1 cellular context compared by ENCODE assay signal in the genomic region with DNA sequence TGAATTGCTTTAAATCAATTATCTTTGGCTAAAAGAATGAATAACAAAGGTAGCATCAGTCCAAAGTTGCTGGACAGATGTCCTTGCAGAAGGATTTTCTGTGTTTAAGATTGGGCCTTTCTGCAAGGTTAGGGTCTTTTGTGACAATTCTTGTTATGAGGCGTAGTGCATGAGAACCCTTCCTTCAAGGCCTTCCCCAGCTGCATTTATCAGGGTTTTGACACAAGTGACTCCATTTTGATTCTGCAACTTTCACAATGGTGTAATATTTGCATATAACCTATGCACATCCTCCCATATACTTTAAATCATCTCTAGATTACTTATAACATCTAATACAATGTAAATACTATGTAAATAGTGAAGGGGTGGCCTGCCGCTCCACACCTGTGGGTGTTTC.
TF ChIP-seq lines count a peak whose summit lies in the region.

No MANE protein-coding gene starts in this region.

TF ChIP-seq in K562, 482 proteins besides CTCF, POLR2A, EP300 and RAD21 (continued from another document and continues in another):
- TF ChIP-seq, protein P1, sequence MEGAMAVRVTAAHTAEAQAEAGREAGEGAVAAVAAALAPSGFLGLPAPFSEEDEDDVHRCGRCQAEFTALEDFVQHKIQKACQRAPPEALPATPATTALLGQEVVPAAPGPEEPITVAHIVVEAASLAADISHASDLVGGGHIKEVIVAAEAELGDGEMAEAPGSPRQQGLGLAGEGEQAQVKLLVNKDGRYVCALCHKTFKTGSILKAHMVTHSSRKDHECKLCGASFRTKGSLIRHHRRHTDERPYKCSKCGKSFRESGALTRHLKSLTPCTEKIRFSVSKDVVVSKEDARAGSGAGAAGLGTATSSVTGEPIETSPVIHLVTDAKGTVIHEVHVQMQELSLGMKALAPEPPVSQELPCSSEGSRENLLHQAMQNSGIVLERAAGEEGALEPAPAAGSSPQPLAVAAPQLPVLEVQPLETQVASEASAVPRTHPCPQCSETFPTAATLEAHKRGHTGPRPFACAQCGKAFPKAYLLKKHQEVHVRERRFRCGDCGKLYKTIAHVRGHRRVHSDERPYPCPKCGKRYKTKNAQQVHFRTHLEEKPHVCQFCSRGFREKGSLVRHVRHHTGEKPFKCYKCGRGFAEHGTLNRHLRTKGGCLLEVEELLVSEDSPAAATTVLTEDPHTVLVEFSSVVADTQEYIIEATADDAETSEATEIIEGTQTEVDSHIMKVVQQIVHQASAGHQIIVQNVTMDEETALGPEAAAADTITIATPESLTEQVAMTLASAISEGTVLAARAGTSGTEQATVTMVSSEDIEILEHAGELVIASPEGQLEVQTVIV (CRISPR knock-in tag; IDR thresholded peaks at IDR 0.05; ENCODE audit: borderline replicate concordance) = no peak
- no peak for TF ChIP-seq MTA1 (IDR thresholded peaks at IDR 0.05; ENCODE audit: borderline replicate concordance)
- TF ChIP-seq ZNF354B (CRISPR knock-in tag; IDR thresholded peaks at IDR 0.05) = 0 out of 2 replicates have a peak, but pooled peaks have one; percentile 24
- TF ChIP-seq FOSL1 (tag; conservative IDR thresholded peaks at IDR 0.05) = no peak
- no peak for TF ChIP-seq ZNF274 (IDR thresholded peaks at IDR 0.05; ENCODE audit: borderline replicate concordance, low read depth, low read length)
- no peak for TF ChIP-seq ZNF232 (CRISPR knock-in tag; IDR thresholded peaks at IDR 0.05)
- peak; percentile 25; the same call in 1 of the 2 replicates for TF ChIP-seq IFI16 (CRISPR knock-in tag; IDR thresholded peaks at IDR 0.05)
- TF ChIP-seq BCL6 (CRISPR knock-in tag; IDR thresholded peaks at IDR 0.05) = 0 out of 2 replicates have a peak, but pooled peaks have one; percentile 26
- TF ChIP-seq, protein P2, sequence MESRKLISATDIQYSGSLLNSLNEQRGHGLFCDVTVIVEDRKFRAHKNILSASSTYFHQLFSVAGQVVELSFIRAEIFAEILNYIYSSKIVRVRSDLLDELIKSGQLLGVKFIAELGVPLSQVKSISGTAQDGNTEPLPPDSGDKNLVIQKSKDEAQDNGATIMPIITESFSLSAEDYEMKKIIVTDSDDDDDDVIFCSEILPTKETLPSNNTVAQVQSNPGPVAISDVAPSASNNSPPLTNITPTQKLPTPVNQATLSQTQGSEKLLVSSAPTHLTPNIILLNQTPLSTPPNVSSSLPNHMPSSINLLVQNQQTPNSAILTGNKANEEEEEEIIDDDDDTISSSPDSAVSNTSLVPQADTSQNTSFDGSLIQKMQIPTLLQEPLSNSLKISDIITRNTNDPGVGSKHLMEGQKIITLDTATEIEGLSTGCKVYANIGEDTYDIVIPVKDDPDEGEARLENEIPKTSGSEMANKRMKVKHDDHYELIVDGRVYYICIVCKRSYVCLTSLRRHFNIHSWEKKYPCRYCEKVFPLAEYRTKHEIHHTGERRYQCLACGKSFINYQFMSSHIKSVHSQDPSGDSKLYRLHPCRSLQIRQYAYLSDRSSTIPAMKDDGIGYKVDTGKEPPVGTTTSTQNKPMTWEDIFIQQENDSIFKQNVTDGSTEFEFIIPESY (CRISPR knock-in tag; IDR thresholded peaks at IDR 0.05) = no peak
- no peak for TF ChIP-seq ZNF444 (CRISPR knock-in tag; IDR thresholded peaks at IDR 0.05)
- TF ChIP-seq, protein P3, sequence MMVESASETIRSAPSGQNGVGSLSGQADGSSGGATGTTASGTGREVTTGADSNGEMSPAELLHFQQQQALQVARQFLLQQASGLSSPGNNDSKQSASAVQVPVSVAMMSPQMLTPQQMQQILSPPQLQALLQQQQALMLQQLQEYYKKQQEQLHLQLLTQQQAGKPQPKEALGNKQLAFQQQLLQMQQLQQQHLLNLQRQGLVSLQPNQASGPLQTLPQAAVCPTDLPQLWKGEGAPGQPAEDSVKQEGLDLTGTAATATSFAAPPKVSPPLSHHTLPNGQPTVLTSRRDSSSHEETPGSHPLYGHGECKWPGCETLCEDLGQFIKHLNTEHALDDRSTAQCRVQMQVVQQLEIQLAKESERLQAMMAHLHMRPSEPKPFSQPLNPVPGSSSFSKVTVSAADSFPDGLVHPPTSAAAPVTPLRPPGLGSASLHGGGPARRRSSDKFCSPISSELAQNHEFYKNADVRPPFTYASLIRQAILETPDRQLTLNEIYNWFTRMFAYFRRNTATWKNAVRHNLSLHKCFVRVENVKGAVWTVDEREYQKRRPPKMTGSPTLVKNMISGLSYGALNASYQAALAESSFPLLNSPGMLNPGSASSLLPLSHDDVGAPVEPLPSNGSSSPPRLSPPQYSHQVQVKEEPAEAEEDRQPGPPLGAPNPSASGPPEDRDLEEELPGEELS (CRISPR knock-in tag; IDR thresholded peaks at IDR 0.05; ENCODE audit: borderline replicate concordance) = no peak
- TF ChIP-seq U2AF2 (optimal IDR thresholded peaks at IDR 0.05; ENCODE audit: low read depth, low read length) = no peak
- no peak for TF ChIP-seq ESRRB (CRISPR knock-in tag; IDR thresholded peaks at IDR 0.05; ENCODE audit: borderline replicate concordance)
- TF ChIP-seq ZNF507 (tag; conservative IDR thresholded peaks at IDR 0.05) = no peak
- TF ChIP-seq, protein P4, sequence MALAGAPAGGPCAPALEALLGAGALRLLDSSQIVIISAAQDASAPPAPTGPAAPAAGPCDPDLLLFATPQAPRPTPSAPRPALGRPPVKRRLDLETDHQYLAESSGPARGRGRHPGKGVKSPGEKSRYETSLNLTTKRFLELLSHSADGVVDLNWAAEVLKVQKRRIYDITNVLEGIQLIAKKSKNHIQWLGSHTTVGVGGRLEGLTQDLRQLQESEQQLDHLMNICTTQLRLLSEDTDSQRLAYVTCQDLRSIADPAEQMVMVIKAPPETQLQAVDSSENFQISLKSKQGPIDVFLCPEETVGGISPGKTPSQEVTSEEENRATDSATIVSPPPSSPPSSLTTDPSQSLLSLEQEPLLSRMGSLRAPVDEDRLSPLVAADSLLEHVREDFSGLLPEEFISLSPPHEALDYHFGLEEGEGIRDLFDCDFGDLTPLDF (CRISPR knock-in tag; IDR thresholded peaks at IDR 0.05) = no peak
- TF ChIP-seq, protein P5, sequence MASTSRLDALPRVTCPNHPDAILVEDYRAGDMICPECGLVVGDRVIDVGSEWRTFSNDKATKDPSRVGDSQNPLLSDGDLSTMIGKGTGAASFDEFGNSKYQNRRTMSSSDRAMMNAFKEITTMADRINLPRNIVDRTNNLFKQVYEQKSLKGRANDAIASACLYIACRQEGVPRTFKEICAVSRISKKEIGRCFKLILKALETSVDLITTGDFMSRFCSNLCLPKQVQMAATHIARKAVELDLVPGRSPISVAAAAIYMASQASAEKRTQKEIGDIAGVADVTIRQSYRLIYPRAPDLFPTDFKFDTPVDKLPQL (IDR thresholded peaks at IDR 0.05; ENCODE audit: extremely low read depth, insufficient read length) = no peak
- TF ChIP-seq, protein P6, sequence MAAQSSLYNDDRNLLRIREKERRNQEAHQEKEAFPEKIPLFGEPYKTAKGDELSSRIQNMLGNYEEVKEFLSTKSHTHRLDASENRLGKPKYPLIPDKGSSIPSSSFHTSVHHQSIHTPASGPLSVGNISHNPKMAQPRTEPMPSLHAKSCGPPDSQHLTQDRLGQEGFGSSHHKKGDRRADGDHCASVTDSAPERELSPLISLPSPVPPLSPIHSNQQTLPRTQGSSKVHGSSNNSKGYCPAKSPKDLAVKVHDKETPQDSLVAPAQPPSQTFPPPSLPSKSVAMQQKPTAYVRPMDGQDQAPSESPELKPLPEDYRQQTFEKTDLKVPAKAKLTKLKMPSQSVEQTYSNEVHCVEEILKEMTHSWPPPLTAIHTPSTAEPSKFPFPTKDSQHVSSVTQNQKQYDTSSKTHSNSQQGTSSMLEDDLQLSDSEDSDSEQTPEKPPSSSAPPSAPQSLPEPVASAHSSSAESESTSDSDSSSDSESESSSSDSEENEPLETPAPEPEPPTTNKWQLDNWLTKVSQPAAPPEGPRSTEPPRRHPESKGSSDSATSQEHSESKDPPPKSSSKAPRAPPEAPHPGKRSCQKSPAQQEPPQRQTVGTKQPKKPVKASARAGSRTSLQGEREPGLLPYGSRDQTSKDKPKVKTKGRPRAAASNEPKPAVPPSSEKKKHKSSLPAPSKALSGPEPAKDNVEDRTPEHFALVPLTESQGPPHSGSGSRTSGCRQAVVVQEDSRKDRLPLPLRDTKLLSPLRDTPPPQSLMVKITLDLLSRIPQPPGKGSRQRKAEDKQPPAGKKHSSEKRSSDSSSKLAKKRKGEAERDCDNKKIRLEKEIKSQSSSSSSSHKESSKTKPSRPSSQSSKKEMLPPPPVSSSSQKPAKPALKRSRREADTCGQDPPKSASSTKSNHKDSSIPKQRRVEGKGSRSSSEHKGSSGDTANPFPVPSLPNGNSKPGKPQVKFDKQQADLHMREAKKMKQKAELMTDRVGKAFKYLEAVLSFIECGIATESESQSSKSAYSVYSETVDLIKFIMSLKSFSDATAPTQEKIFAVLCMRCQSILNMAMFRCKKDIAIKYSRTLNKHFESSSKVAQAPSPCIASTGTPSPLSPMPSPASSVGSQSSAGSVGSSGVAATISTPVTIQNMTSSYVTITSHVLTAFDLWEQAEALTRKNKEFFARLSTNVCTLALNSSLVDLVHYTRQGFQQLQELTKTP (IDR thresholded peaks at IDR 0.05; ENCODE audit: low read depth in 1 of 2, partially characterized antibody in 2 of 2) = no peak
- TF ChIP-seq, protein P7, sequence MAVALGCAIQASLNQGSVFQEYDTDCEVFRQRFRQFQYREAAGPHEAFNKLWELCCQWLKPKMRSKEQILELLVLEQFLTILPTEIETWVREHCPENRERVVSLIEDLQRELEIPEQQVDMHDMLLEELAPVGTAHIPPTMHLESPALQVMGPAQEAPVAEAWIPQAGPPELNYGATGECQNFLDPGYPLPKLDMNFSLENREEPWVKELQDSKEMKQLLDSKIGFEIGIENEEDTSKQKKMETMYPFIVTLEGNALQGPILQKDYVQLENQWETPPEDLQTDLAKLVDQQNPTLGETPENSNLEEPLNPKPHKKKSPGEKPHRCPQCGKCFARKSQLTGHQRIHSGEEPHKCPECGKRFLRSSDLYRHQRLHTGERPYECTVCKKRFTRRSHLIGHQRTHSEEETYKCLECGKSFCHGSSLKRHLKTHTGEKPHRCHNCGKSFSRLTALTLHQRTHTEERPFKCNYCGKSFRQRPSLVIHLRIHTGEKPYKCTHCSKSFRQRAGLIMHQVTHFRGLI (CRISPR knock-in tag; IDR thresholded peaks at IDR 0.05) = peak; percentile 70; the same call in 1 of the 2 replicates
- no peak for TF ChIP-seq U2AF1 (optimal IDR thresholded peaks at IDR 0.05; ENCODE audit: low read depth, low read length)
- no peak for TF ChIP-seq EP400 (IDR thresholded peaks at IDR 0.05)
- TF ChIP-seq POLR2B (IDR thresholded peaks at IDR 0.05; ENCODE audit: low read depth, partially characterized antibody) = no peak
- no peak for TF ChIP-seq PTBP1 (IDR thresholded peaks at IDR 0.05; ENCODE audit: low read depth, low read length)
- TF ChIP-seq ILK (tag; IDR thresholded peaks at IDR 0.05; ENCODE audit: borderline replicate concordance, low read depth) = no peak
- no peak for TF ChIP-seq HCFC1 (IDR thresholded peaks at IDR 0.05; ENCODE audit: low read depth, low read length)
- TF ChIP-seq MCM5 (IDR thresholded peaks at IDR 0.05; ENCODE audit: low read depth) = no peak
- TF ChIP-seq, protein P8, sequence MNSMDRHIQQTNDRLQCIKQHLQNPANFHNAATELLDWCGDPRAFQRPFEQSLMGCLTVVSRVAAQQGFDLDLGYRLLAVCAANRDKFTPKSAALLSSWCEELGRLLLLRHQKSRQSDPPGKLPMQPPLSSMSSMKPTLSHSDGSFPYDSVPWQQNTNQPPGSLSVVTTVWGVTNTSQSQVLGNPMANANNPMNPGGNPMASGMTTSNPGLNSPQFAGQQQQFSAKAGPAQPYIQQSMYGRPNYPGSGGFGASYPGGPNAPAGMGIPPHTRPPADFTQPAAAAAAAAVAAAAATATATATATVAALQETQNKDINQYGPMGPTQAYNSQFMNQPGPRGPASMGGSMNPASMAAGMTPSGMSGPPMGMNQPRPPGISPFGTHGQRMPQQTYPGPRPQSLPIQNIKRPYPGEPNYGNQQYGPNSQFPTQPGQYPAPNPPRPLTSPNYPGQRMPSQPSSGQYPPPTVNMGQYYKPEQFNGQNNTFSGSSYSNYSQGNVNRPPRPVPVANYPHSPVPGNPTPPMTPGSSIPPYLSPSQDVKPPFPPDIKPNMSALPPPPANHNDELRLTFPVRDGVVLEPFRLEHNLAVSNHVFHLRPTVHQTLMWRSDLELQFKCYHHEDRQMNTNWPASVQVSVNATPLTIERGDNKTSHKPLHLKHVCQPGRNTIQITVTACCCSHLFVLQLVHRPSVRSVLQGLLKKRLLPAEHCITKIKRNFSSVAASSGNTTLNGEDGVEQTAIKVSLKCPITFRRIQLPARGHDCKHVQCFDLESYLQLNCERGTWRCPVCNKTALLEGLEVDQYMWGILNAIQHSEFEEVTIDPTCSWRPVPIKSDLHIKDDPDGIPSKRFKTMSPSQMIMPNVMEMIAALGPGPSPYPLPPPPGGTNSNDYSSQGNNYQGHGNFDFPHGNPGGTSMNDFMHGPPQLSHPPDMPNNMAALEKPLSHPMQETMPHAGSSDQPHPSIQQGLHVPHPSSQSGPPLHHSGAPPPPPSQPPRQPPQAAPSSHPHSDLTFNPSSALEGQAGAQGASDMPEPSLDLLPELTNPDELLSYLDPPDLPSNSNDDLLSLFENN (IDR thresholded peaks at IDR 0.05; ENCODE audit: low read depth in 2 of 2, low read length in 2 of 2) = no peak
- TF ChIP-seq, protein P9, sequence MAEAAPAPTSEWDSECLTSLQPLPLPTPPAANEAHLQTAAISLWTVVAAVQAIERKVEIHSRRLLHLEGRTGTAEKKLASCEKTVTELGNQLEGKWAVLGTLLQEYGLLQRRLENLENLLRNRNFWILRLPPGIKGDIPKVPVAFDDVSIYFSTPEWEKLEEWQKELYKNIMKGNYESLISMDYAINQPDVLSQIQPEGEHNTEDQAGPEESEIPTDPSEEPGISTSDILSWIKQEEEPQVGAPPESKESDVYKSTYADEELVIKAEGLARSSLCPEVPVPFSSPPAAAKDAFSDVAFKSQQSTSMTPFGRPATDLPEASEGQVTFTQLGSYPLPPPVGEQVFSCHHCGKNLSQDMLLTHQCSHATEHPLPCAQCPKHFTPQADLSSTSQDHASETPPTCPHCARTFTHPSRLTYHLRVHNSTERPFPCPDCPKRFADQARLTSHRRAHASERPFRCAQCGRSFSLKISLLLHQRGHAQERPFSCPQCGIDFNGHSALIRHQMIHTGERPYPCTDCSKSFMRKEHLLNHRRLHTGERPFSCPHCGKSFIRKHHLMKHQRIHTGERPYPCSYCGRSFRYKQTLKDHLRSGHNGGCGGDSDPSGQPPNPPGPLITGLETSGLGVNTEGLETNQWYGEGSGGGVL (CRISPR knock-in tag; IDR thresholded peaks at IDR 0.05) = 0 out of 2 replicates have a peak, but pooled peaks have one; percentile 63
- TF ChIP-seq, protein P10, sequence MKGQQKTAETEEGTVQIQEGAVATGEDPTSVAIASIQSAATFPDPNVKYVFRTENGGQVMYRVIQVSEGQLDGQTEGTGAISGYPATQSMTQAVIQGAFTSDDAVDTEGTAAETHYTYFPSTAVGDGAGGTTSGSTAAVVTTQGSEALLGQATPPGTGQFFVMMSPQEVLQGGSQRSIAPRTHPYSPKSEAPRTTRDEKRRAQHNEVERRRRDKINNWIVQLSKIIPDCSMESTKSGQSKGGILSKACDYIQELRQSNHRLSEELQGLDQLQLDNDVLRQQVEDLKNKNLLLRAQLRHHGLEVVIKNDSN (CRISPR knock-in tag; IDR thresholded peaks at IDR 0.05) = no peak
- TF ChIP-seq ZKSCAN8 (CRISPR knock-in tag; IDR thresholded peaks at IDR 0.05) = no peak
- TF ChIP-seq WHSC1 (IDR thresholded peaks at IDR 0.05; ENCODE audit: low read length) = no peak
- no peak for TF ChIP-seq KLF13 (tag; IDR thresholded peaks at IDR 0.05; ENCODE audit: borderline replicate concordance, low read depth)
- TF ChIP-seq HDGF (IDR thresholded peaks at IDR 0.05) = no peak
- no peak for TF ChIP-seq ZNF780A (CRISPR knock-in tag; IDR thresholded peaks at IDR 0.05)
